Comparison of ENCODE assay signal across 13 cellular contexts in genomic region chr9:93599571-93600403, GRCh38. TPM values are rescaled to one million over a fixed set of nuclear protein-coding genes. Genes with fewer than 3 reads are reported as not detected.
DNase-seq lines count a peak whose midpoint lies in the region; ATAC-seq and TF ChIP-seq lines count a peak whose summit lies in the region.
"Had no signal": no experiment of that assay in that cellular context is flagged by ENCODE, and none has a peak within 500 bp of the region (broad histone marks: within the 10 kb centered on the region; RNA-seq: fewer than 3 reads in every experiment).

No MANE protein-coding gene starts in this region.

- peaks cover 6% of the 10 kb centered on the region for H4K20me1 ChIP-seq in Loucy (ENCODE audit: insufficient read depth, low read length, poor library complexity, severe bottlenecking)
- peaks cover 72% of the 10 kb centered on the region for H4K20me1 ChIP-seq in osteoblast (ENCODE audit: insufficient read depth, low read length)

- H3K27ac Mint-ChIP-seq in activated naive CD4-positive, alpha-beta T cell treated with anti-CD3 and anti-CD28 coated beads, Interleukin-2, amount 50 U/mL, for 24 hours = peak overlapping the region; percentile 5

- TF ChIP-seq POLR2A in suprapubic skin (IDR thresholded peaks at IDR 0.05) = no peak

- H3K4me1 ChIP-seq in Loucy (ENCODE audit: insufficient read depth, low read length, poor library complexity, severe bottlenecking) (peaks cover 39% of the 10 kb centered on the region), suprapubic skin (peaks cover 31% of the 10 kb centered on the region), osteoblast (ENCODE audit: insufficient read depth, low read length) (no peaks in the 10 kb centered on the region)
- H3K4me1 ChIP-seq: uterus had no signal

- peaks cover 71% of the 10 kb centered on the region; the same call in 1 of the 2 replicates for H3K79me2 ChIP-seq in Loucy (ENCODE audit: insufficient read depth, low read length)
- peaks cover 83% of the 10 kb centered on the region for H3K79me2 ChIP-seq in osteoblast (ENCODE audit: insufficient read depth, low read length)

- H3K9me2 ChIP-seq in Loucy (replicated peaks; ENCODE audit: low read depth, low read length) = no peaks in the 10 kb centered on the region

- H3K4me3 Mint-ChIP-seq in activated naive CD4-positive, alpha-beta T cell treated with anti-CD3 and anti-CD28 coated beads, Interleukin-2, amount 50 U/mL, for 24 hours = peak overlapping the region; percentile 2

- no peak overlapping the region for H3K9ac ChIP-seq in Loucy (ENCODE audit: low read depth, low read length, poor library complexity, severe bottlenecking)

- H3K27ac ChIP-seq in epithelial cell of prostate = peak overlapping the region; percentile 66
- no peak overlapping the region for H3K27ac ChIP-seq in suprapubic skin
- H3K27ac ChIP-seq in osteoblast (ENCODE audit: low read depth, low read length) = no peak overlapping the region
- H3K27ac ChIP-seq: C4-2B, uterus had no signal

- H3K4me2 ChIP-seq in Loucy (ENCODE audit: low read depth, low read length, poor library complexity, severe bottlenecking) = peak overlapping the region; percentile 22
- no peak overlapping the region for H3K4me2 ChIP-seq in osteoblast (ENCODE audit: insufficient read depth, low read length)

- H3K27me3 Mint-ChIP-seq in activated naive CD4-positive, alpha-beta T cell treated with anti-CD3 and anti-CD28 coated beads, Interleukin-2, amount 50 U/mL, for 24 hours = no peaks in the 10 kb centered on the region

- peaks cover 57% of the 10 kb centered on the region for H3K4me1 Mint-ChIP-seq in activated naive CD4-positive, alpha-beta T cell treated with anti-CD3 and anti-CD28 coated beads, Interleukin-2, amount 50 U/mL, for 24 hours

- TF ChIP-seq CTCF in Loucy (conservative IDR thresholded peaks at IDR 0.05; ENCODE audit: low read length) (no peak), suprapubic skin (IDR thresholded peaks at IDR 0.05) (no peak), osteoblast (IDR thresholded peaks at IDR 0.05; ENCODE audit: extremely low read depth, low read depth, low read length) (no peak)

- WGBS in suprapubic skin = 61% methylated on average over 13 of the region's 17 CpGs

- H3K27me3 ChIP-seq in Loucy (ENCODE audit: insufficient read depth, low read length, poor library complexity, severe bottlenecking) (no peaks in the 10 kb centered on the region), suprapubic skin (no peaks in the 10 kb centered on the region), osteoblast (ENCODE audit: insufficient read depth, low read length) (no peaks in the 10 kb centered on the region)
- H3K27me3 ChIP-seq: uterus had no signal

- H3K36me3 ChIP-seq in Loucy (ENCODE audit: insufficient read depth, low read length) = no peaks in the 10 kb centered on the region
- no peaks in the 10 kb centered on the region for H3K36me3 ChIP-seq in suprapubic skin
- H3K36me3 ChIP-seq in osteoblast (ENCODE audit: insufficient read depth, low read length) = no peaks in the 10 kb centered on the region
- H3K36me3 ChIP-seq: uterus had no signal

- H3K9me3 Mint-ChIP-seq in activated naive CD4-positive, alpha-beta T cell treated with anti-CD3 and anti-CD28 coated beads, Interleukin-2, amount 50 U/mL, for 24 hours = no peaks in the 10 kb centered on the region

- TF ChIP-seq EP300 in suprapubic skin (IDR thresholded peaks at IDR 0.05) = no peak

- H3K4me3 ChIP-seq in Loucy (ENCODE audit: low read length, poor library complexity, severe bottlenecking) (no peak overlapping the region), suprapubic skin (no peak overlapping the region), osteoblast (ENCODE audit: insufficient read depth, low read length) (no peak overlapping the region)
- H3K4me3 ChIP-seq: uterus had no signal

- DNase-seq in activated naive CD4-positive, alpha-beta T cell treated with Interleukin-2 at 50 U/mL for 16 hours = no peak
- no peak for DNase-seq in epithelial cell of prostate (ENCODE audit: low read depth, low spot score)
- DNase-seq in suprapubic skin (ENCODE audit: low spot score in 2 of 2) = peak; percentile 40 to 70
- no peak for DNase-seq in osteoblast (ENCODE audit: insufficient read length, low spot score, missing footprints)
- no peak for DNase-seq in stimulated activated CD4-positive, alpha-beta T cell treated with anti-CD3 and anti-CD28 coated beads, Interleukin-1b, Interleukin-23, amount 100 ng/mL, for 48 hours
- DNase-seq: activated CD4-positive, alpha-beta T cell treated with anti-CD3 and anti-CD28 coated beads, Interleukin-2, amount 50 U/mL, for 1 hour; amygdala; SHP77 treated with DMSO at 0.1 percent for 48 hours; uterus had no signal

- peaks cover 2% of the 10 kb centered on the region for H3K36me3 Mint-ChIP-seq in activated naive CD4-positive, alpha-beta T cell treated with anti-CD3 and anti-CD28 coated beads, Interleukin-2, amount 50 U/mL, for 24 hours

- no peaks in the 10 kb centered on the region for H3F3A ChIP-seq in Loucy (ENCODE audit: low read depth)

- no peak for ATAC-seq in GM21723 (IDR thresholded peaks at IDR 0.05; ENCODE audit: unreplicated experiment)

- H2AFZ ChIP-seq in Loucy (ENCODE audit: low read length) = no peak overlapping the region
- no peak overlapping the region for H2AFZ ChIP-seq in osteoblast (ENCODE audit: low read length)

- H3K9me3 ChIP-seq in Loucy (ENCODE audit: insufficient read depth, low read depth, low read length) (no peaks in the 10 kb centered on the region), suprapubic skin (no peaks in the 10 kb centered on the region), osteoblast (ENCODE audit: low read depth, low read length) (no peaks in the 10 kb centered on the region)
- H3K9me3 ChIP-seq: uterus had no signal

RNA-seq across cellular contexts. Expression of gene PHF2, which starts 23.4 kb away (rescaled TPM):
- total RNA-seq in suprapubic skin (10 to 100 TPM; 22.6 to 40.2 (median 28.4) TPM), osteoblast (14.8 and 15.0 TPM in 2 replicates)

Comparison
In these comparisons a context has a peak if more than half of its experiments do, and no peak if none do; other contexts are left out.
1. DNase-seq: peak in suprapubic skin (2 of 2); none in activated naive CD4-positive, alpha-beta T cell treated with Interleukin-2 at 50 U/mL for 16 hours (single experiment), epithelial cell of prostate (single experiment), osteoblast (single experiment) and stimulated activated CD4-positive, alpha-beta T cell treated with anti-CD3 and anti-CD28 coated beads, Interleukin-1b, Interleukin-23, amount 100 ng/mL, for 48 hours (single experiment).